Comparison of ENCODE assay signal across 8 cellular contexts in the genomic region with DNA sequence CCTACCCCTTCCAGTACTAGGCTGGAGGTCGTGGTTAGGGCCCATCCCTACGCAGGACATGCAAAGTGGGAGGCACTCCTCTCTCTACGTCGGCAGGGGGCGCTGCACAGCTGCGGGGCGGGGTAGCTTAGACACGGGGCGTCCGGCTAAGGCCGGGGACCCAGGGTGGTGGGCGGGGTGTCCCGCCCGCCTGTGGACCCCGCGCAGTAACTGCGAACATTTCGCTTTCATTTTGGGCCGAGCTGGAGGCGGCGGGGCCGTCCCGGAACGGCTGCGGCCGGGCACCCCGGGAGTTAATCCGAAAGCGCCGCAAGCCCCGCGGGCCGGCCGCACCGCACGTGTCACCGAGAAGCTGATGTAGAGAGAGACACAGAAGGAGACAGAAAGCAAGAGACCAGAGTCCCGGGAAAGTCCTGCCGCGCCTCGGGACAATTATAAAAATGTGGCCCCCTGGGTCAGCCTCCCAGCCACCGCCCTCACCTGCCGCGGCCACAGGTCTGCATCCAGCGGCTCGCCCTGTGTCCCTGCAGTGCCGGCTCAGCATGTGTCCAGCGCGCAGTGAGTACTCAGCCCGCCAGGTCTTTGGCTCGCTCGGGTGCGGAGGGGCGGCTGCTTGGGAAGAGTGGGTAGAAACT. TPM values are rescaled to one million over a fixed set of nuclear protein-coding genes. Genes with fewer than 3 reads are reported as not detected.
DNase-seq lines count a peak whose midpoint lies in the region; TF ChIP-seq lines count a peak whose summit lies in the region.

A gene (plus strand): TSS at position 219 of the 635 bp plus-strand sequence.

- H3K9me3 ChIP-seq in ovary (no peaks in the 10 kb centered on the region), tibial artery (no peaks in the 10 kb centered on the region)

- WGBS in ovary, 3 donors, result 1 to 2% (median 1%) methylated on average over 41 to 54 of the region's 54 CpGs

- H3K27ac ChIP-seq in ovary (no peak within 1 kb of the TSS), tibial artery (peak within 1 kb of the TSS in 1 of 2 donors; percentile 24)

- intact Hi-C loops in ovary (cut with DNase I) (no loop called here), tibial artery (cut with DNase I; ENCODE audit: low total_unique reads) (no loop called here)

- TF ChIP-seq CTCF in GM20000 (IDR thresholded peaks at IDR 0.05; ENCODE audit: extremely low read depth, missing control alignments), result peak; percentile 83
- TF ChIP-seq CTCF in ovary (IDR thresholded peaks at IDR 0.05), result peak; percentile 63 to 82 (median 64)
- peak; percentile 71 to 86 for TF ChIP-seq CTCF in tibial artery (IDR thresholded peaks at IDR 0.05)

- no peak for TF ChIP-seq EP300 in ovary (IDR thresholded peaks at IDR 0.05)

- DNase-seq in DMS 273 treated with DMSO at 0.1 percent for 48 hours (lab: John Stamatoyannopoulos, UW) (peak; percentile 51), GM20000 (ENCODE audit: low spot score) (peak; percentile 88), HPDE6-E6E7 (ENCODE audit: extremely low spot score) (peak; percentile 60), RPMI8226 (peak; percentile 89), glomerular visceral epithelial cell (ENCODE audit: extremely low spot score) (peak; percentile 81), ovary (peak; percentile 66 to 83 (median 80)), tibial artery (peak; percentile 61 to 82)
- DNase-seq in activated naive CD4-positive, alpha-beta T cell (lab: John Stamatoyannopoulos, UW), result peak; percentile 40 to 72 (median 64)

- H3K27me3 ChIP-seq in ovary, result no peaks in the 10 kb centered on the region
- H3K27me3 ChIP-seq in tibial artery, result no peaks in the 10 kb centered on the region

- H3K36me3 ChIP-seq in ovary (no peaks in the 10 kb centered on the region), tibial artery (no peaks in the 10 kb centered on the region)

- no peak for TF ChIP-seq POLR2A in ovary (IDR thresholded peaks at IDR 0.05)

- H3K4me3 ChIP-seq in ovary (peak within 1 kb of the TSS; percentile 73), tibial artery (peak within 1 kb of the TSS; percentile 65 to 74)

- H3K4me1 ChIP-seq in ovary (ENCODE audit: insufficient read depth) (peaks cover 3% of the 10 kb centered on the region), tibial artery (peaks cover 0 to 26% (median 10%) of the 10 kb centered on the region in 4 donors)

RNA-seq across cellular contexts. Expression of the gene that starts here (rescaled TPM):
- total RNA-seq in ovary, result 1 to 10 TPM in 1 of 7 donors, under 1 TPM in 5, not detected in 1; 0.15 to 6.0 (median 0.63) TPM
- polyA plus RNA-seq in ovary, result under 1 TPM; 0.33 to 0.37 TPM
